ENCODE assay signal across 8 cellular contexts in genomic region chr18:3297025-3297984, GRCh38. TPM values are rescaled to one million over a fixed set of nuclear protein-coding genes. Genes with fewer than 3 reads are reported as not detected.
DNase-seq lines count a peak whose midpoint lies in the region; ATAC-seq, FAIRE-seq and TF ChIP-seq lines count a peak whose summit lies in the region.

No MANE protein-coding gene starts in this region.

- peak; percentile 49 for FAIRE-seq in islet of Langerhans (lab: Jason Lieb, UNC)

- H3K36me3 ChIP-seq in WERI-Rb-1, result no peaks in the 10 kb centered on the region
- no peaks in the 10 kb centered on the region for H3K36me3 ChIP-seq in mammary epithelial cell (ENCODE audit: insufficient read depth, low read length)

- H3K4me1 ChIP-seq in mammary epithelial cell (ENCODE audit: insufficient read depth, low read length), result peaks cover 7% of the 10 kb centered on the region

- H3K79me2 ChIP-seq in mammary epithelial cell (ENCODE audit: insufficient read depth, low read length), result peaks cover 10% of the 10 kb centered on the region

- peak overlapping the region; percentile 69 for H3K9ac ChIP-seq in mammary epithelial cell (ENCODE audit: insufficient read depth, low read length)

- H3K9me3 ChIP-seq in WERI-Rb-1 (ENCODE audit: severe bottlenecking) (no peaks in the 10 kb centered on the region), mammary epithelial cell (replicated peaks; ENCODE audit: insufficient read depth, low read length) (no peaks in the 10 kb centered on the region)

- in situ Hi-C loops in mammary epithelial cell (cut with MboI; ENCODE audit: low sequenced_read_pairs in 2 of 2), result loop anchor here (10.0 to 25.0 kb wide), 3 partner anchors 147 to 690 kb away; no protein-coding TSS in a partner anchor

- TF ChIP-seq CTCF in GM12874 (IDR thresholded peaks at IDR 0.05; ENCODE audit: insufficient read depth, low read depth, low read length), result peak; percentile 90
- TF ChIP-seq CTCF in WERI-Rb-1 (IDR thresholded peaks at IDR 0.05; ENCODE audit: low read depth, low read length), result peak; percentile 93
- TF ChIP-seq CTCF in mammary epithelial cell (conservative IDR thresholded peaks at IDR 0.05 in 1 of 2, IDR thresholded peaks at IDR 0.05 in 1 of 2; ENCODE audit: extremely low read depth in 1 of 2, insufficient read depth in 1 of 2, low read depth in 1 of 2, low read length in 2 of 2), result peak; percentile 69 to 84

- H3K27me3 ChIP-seq in WERI-Rb-1 (ENCODE audit: insufficient read depth, low read depth, severe bottlenecking), result no peaks in the 10 kb centered on the region
- H3K27me3 ChIP-seq in mammary epithelial cell (ENCODE audit: insufficient read depth, low read length), result no peaks in the 10 kb centered on the region

- H3K4me2 ChIP-seq in mammary epithelial cell (ENCODE audit: insufficient read depth, low read depth, low read length), result peak overlapping the region; percentile 71

- CTCF ChIA-PET in mammary epithelial cell (lab: Charles Lee; ENCODE audit: low non-redundant PET), result interaction anchor here (0.5 to 0.7 kb wide), 8 partner anchors 8 to 698 kb away, joined by 3 to 20 read pairs (median 8); no protein-coding TSS in a partner anchor

- H3K4me3 ChIP-seq in WERI-Rb-1 (ENCODE audit: low read depth, low read length) (peak overlapping the region; percentile 92), mammary epithelial cell (replicated peaks in 1 of 3; ENCODE audit: insufficient read depth in 1 of 3, low read depth in 2 of 3, low read length in 3 of 3) (peak overlapping the region; percentile 68 to 79 (median 68))

- 4% methylated on average over 14 of the region's 18 CpGs for WGBS in mammary epithelial cell (ENCODE audit: low coverage, missing lambda C conversion rate)

- intact Hi-C loops in mammary epithelial cell (cut with micrococcal nuclease), result loop anchor here (1.0 to 5.0 kb wide), 6 partner anchors 8 to 370 kb away; no protein-coding TSS in a partner anchor

- BruUV-seq in mammary epithelial cell (replicated peaks; lab: Mats Ljungman, UMichigan), result TSS peak; percentile 92

- H2AFZ ChIP-seq in mammary epithelial cell (ENCODE audit: low read depth, low read length), result peak overlapping the region; percentile 78

- no peaks in the 10 kb centered on the region for H4K20me1 ChIP-seq in mammary epithelial cell (ENCODE audit: insufficient read depth, low read length)

- H3K27ac ChIP-seq in WERI-Rb-1 (peak overlapping the region; percentile 87), mammary epithelial cell (ENCODE audit: insufficient read depth, low read depth, low read length) (peak overlapping the region; percentile 72)

- peak; percentile 99 for ATAC-seq in HG02623 (IDR thresholded peaks at IDR 0.05; ENCODE audit: unreplicated experiment)

- DNase-seq in NCI-H1694 (lab: John Stamatoyannopoulos, UW) (peak; percentile 88), WERI-Rb-1 (peak; percentile 95), mammary epithelial cell (peak; percentile 93), NCI-H510A treated with DMSO at 0.1 percent for 48 hours (lab: John Stamatoyannopoulos, UW) (no peak)
- DNase-seq in stimulated activated CD4-positive, alpha-beta T cell treated with anti-CD3 and anti-CD28 coated beads, Interleukin-12 subunit alpha, Interleukin-12 subunit beta, amount 100 ng/mL, for 24 hours (ENCODE audit: low read depth in 2 of 2), result peak; percentile 85 to 94

- dilution Hi-C loops in mammary epithelial cell (cut with HindIII; ENCODE audit: low sequenced_read_pairs), result loop anchor here (5.0 to 25.0 kb wide), 2 partner anchors 290 to 690 kb away; no protein-coding TSS in a partner anchor

RNA-seq across cellular contexts. Expression of gene MYL12B, which starts 35.4 kb away (rescaled TPM):
- 100 to 1,000 TPM; 464 to 468 TPM for total RNA-seq in mammary epithelial cell
- 914 TPM for polyA plus RNA-seq in mammary epithelial cell
- polyA minus RNA-seq in mammary epithelial cell, result 331 TPM

RNA-seq across cellular contexts. Expression of gene MYL12A, which starts 49.7 kb away (rescaled TPM):
- total RNA-seq in mammary epithelial cell, result 100 to 1,000 TPM; 429 to 570 TPM
- 487 TPM for polyA plus RNA-seq in mammary epithelial cell
- polyA minus RNA-seq in mammary epithelial cell, result 414 TPM
